ENCODE assay signal across 1 cellular context in genomic region chr11:71268706-71269321, GRCh38.
TF ChIP-seq lines count a peak whose summit lies in the region.

No MANE protein-coding gene starts in this region.

TF ChIP-seq in HepG2, 621 proteins besides CTCF, POLR2A, EP300 and RAD21 (continued from another document and continues in another):
- no peak for TF ChIP-seq BRF2 (CRISPR knock-in tag; IDR thresholded peaks at IDR 0.05)
- peak; percentile 58; the same call in 1 of the 2 replicates for TF ChIP-seq ZNF292 (CRISPR knock-in tag; IDR thresholded peaks at IDR 0.05; ENCODE audit: borderline replicate concordance, low read depth)
- TF ChIP-seq, protein P1, sequence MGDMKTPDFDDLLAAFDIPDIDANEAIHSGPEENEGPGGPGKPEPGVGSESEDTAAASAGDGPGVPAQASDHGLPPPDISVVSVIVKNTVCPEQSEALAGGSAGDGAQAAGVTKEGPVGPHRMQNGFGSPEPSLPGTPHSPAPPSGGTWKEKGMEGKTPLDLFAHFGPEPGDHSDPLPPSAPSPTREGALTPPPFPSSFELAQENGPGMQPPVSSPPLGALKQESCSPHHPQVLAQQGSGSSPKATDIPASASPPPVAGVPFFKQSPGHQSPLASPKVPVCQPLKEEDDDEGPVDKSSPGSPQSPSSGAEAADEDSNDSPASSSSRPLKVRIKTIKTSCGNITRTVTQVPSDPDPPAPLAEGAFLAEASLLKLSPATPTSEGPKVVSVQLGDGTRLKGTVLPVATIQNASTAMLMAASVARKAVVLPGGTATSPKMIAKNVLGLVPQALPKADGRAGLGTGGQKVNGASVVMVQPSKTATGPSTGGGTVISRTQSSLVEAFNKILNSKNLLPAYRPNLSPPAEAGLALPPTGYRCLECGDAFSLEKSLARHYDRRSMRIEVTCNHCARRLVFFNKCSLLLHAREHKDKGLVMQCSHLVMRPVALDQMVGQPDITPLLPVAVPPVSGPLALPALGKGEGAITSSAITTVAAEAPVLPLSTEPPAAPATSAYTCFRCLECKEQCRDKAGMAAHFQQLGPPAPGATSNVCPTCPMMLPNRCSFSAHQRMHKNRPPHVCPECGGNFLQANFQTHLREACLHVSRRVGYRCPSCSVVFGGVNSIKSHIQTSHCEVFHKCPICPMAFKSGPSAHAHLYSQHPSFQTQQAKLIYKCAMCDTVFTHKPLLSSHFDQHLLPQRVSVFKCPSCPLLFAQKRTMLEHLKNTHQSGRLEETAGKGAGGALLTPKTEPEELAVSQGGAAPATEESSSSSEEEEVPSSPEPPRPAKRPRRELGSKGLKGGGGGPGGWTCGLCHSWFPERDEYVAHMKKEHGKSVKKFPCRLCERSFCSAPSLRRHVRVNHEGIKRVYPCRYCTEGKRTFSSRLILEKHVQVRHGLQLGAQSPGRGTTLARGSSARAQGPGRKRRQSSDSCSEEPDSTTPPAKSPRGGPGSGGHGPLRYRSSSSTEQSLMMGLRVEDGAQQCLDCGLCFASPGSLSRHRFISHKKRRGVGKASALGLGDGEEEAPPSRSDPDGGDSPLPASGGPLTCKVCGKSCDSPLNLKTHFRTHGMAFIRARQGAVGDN (CRISPR knock-in tag; IDR thresholded peaks at IDR 0.05) = peak; percentile 86
- no peak for TF ChIP-seq NR2C2 (CRISPR knock-in tag; IDR thresholded peaks at IDR 0.05; ENCODE audit: borderline replicate concordance)
- no peak for TF ChIP-seq KLF16 (CRISPR knock-in tag; IDR thresholded peaks at IDR 0.05)
- TF ChIP-seq TRIM24 (CRISPR knock-in tag; IDR thresholded peaks at IDR 0.05) = no peak
- TF ChIP-seq TOE1 (CRISPR knock-in tag; IDR thresholded peaks at IDR 0.05) = no peak
- TF ChIP-seq TARDBP (CRISPR knock-in tag; IDR thresholded peaks at IDR 0.05) = no peak
- no peak for TF ChIP-seq ZNF446 (CRISPR knock-in tag; IDR thresholded peaks at IDR 0.05)
- TF ChIP-seq ZNF616 (CRISPR knock-in tag; IDR thresholded peaks at IDR 0.05; ENCODE audit: low read depth) = peak; percentile 84; the same call in 1 of the 2 replicates
- no peak for TF ChIP-seq DR1 (CRISPR knock-in tag; IDR thresholded peaks at IDR 0.05)
- no peak for TF ChIP-seq ZNF598 (CRISPR knock-in tag; IDR thresholded peaks at IDR 0.05; ENCODE audit: borderline replicate concordance)
- peak; percentile 61; the same call in 1 of the 2 replicates for TF ChIP-seq ESRRA (CRISPR knock-in tag; IDR thresholded peaks at IDR 0.05; ENCODE audit: low read depth)
- TF ChIP-seq, protein P2, sequence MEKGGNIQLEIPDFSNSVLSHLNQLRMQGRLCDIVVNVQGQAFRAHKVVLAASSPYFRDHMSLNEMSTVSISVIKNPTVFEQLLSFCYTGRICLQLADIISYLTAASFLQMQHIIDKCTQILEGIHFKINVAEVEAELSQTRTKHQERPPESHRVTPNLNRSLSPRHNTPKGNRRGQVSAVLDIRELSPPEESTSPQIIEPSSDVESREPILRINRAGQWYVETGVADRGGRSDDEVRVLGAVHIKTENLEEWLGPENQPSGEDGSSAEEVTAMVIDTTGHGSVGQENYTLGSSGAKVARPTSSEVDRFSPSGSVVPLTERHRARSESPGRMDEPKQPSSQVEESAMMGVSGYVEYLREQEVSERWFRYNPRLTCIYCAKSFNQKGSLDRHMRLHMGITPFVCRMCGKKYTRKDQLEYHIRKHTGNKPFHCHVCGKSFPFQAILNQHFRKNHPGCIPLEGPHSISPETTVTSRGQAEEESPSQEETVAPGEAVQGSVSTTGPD (CRISPR knock-in tag; IDR thresholded peaks at IDR 0.05) = no peak
- TF ChIP-seq ZNF34 (CRISPR knock-in tag; IDR thresholded peaks at IDR 0.05; ENCODE audit: borderline replicate concordance) = no peak
- TF ChIP-seq ZNF501 (CRISPR knock-in tag; IDR thresholded peaks at IDR 0.05) = no peak
- no peak for TF ChIP-seq CAMTA2 (CRISPR knock-in tag; IDR thresholded peaks at IDR 0.05; ENCODE audit: borderline replicate concordance)
- no peak for TF ChIP-seq CHD4 (IDR thresholded peaks at IDR 0.05; ENCODE audit: borderline replicate concordance, low read length)
- peak; percentile 45; the same call in 1 of the 2 replicates for TF ChIP-seq HMG20B (CRISPR knock-in tag; conservative IDR thresholded peaks at IDR 0.05)
- no peak for TF ChIP-seq PRDM4 (CRISPR knock-in tag; IDR thresholded peaks at IDR 0.05; ENCODE audit: borderline replicate concordance)
- no peak; the same call in 1 of the 2 replicates for TF ChIP-seq GABPB1 (CRISPR knock-in tag; IDR thresholded peaks at IDR 0.05)
- no peak for TF ChIP-seq SNRNP70 (IDR thresholded peaks at IDR 0.05; ENCODE audit: low read depth, low read length)
- TF ChIP-seq, protein P3, sequence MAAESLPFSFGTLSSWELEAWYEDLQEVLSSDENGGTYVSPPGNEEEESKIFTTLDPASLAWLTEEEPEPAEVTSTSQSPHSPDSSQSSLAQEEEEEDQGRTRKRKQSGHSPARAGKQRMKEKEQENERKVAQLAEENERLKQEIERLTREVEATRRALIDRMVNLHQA (CRISPR knock-in tag; IDR thresholded peaks at IDR 0.05) = no peak
- TF ChIP-seq HMGXB3 (CRISPR knock-in tag; IDR thresholded peaks at IDR 0.05; ENCODE audit: borderline replicate concordance) = peak; percentile 82; the same call in 1 of the 2 replicates
- TF ChIP-seq, protein P4, sequence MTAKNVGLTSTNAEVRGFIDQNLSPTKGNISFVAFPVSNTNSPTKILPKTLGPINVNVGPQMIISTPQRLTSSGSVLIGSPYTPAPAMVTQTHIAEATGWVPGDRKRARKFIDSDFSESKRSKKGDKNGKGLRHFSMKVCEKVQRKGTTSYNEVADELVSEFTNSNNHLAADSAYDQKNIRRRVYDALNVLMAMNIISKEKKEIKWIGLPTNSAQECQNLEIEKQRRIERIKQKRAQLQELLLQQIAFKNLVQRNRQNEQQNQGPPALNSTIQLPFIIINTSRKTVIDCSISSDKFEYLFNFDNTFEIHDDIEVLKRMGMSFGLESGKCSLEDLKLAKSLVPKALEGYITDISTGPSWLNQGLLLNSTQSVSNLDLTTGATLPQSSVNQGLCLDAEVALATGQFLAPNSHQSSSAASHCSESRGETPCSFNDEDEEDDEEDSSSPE (CRISPR knock-in tag; IDR thresholded peaks at IDR 0.05) = peak; percentile 83
- TF ChIP-seq XRCC5 (optimal IDR thresholded peaks at IDR 0.05; ENCODE audit: low read length) = no peak
- no peak for TF ChIP-seq SIX4 (CRISPR knock-in tag; IDR thresholded peaks at IDR 0.05)
- TF ChIP-seq HDAC2 (CRISPR knock-in tag; IDR thresholded peaks at IDR 0.05) = peak; percentile 84; the same call in 1 of the 2 replicates
- TF ChIP-seq ZNF775 (CRISPR knock-in tag; IDR thresholded peaks at IDR 0.05; ENCODE audit: borderline replicate concordance) = no peak
- TF ChIP-seq ZNF746 (CRISPR knock-in tag; IDR thresholded peaks at IDR 0.05) = no peak
- 0 out of 2 replicates have a peak, but pooled peaks have one; percentile 78 for TF ChIP-seq ZNF430 (CRISPR knock-in tag; IDR thresholded peaks at IDR 0.05)
- TF ChIP-seq EEA1 (CRISPR knock-in tag; IDR thresholded peaks at IDR 0.05; ENCODE audit: borderline replicate concordance) = no peak
- TF ChIP-seq GATA4 (IDR thresholded peaks at IDR 0.05; ENCODE audit: borderline replicate concordance, low read depth) = no peak
- no peak for TF ChIP-seq ZNF136 (CRISPR knock-in tag; IDR thresholded peaks at IDR 0.05; ENCODE audit: low read depth)
- TF ChIP-seq SRF (IDR thresholded peaks at IDR 0.05; ENCODE audit: low read depth, low read length) = no peak
- no peak for TF ChIP-seq GATAD1 (CRISPR knock-in tag; IDR thresholded peaks at IDR 0.05)
- TF ChIP-seq, protein P5, sequence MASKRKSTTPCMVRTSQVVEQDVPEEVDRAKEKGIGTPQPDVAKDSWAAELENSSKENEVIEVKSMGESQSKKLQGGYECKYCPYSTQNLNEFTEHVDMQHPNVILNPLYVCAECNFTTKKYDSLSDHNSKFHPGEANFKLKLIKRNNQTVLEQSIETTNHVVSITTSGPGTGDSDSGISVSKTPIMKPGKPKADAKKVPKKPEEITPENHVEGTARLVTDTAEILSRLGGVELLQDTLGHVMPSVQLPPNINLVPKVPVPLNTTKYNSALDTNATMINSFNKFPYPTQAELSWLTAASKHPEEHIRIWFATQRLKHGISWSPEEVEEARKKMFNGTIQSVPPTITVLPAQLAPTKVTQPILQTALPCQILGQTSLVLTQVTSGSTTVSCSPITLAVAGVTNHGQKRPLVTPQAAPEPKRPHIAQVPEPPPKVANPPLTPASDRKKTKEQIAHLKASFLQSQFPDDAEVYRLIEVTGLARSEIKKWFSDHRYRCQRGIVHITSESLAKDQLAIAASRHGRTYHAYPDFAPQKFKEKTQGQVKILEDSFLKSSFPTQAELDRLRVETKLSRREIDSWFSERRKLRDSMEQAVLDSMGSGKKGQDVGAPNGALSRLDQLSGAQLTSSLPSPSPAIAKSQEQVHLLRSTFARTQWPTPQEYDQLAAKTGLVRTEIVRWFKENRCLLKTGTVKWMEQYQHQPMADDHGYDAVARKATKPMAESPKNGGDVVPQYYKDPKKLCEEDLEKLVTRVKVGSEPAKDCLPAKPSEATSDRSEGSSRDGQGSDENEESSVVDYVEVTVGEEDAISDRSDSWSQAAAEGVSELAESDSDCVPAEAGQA (IDR thresholded peaks at IDR 0.05; ENCODE audit: low read depth) = no peak
- TF ChIP-seq, protein P5 (CRISPR knock-in tag; IDR thresholded peaks at IDR 0.05; ENCODE audit: borderline replicate concordance) = no peak
- TF ChIP-seq ZNF274 (CRISPR knock-in tag; IDR thresholded peaks at IDR 0.05) = no peak
- peak; percentile 56; the same call in 1 of the 2 replicates for TF ChIP-seq ZNF605 (CRISPR knock-in tag; IDR thresholded peaks at IDR 0.05)
- TF ChIP-seq RAD51 (IDR thresholded peaks at IDR 0.05; ENCODE audit: borderline replicate concordance) = no peak
- TF ChIP-seq NR1H2 (CRISPR knock-in tag; IDR thresholded peaks at IDR 0.05; ENCODE audit: borderline replicate concordance, low read depth) = no peak
- peak; percentile 64 for TF ChIP-seq SP5 (CRISPR knock-in tag; IDR thresholded peaks at IDR 0.05; ENCODE audit: borderline replicate concordance, low read depth)
- TF ChIP-seq SMAD3 (CRISPR knock-in tag; IDR thresholded peaks at IDR 0.05) = no peak
- no peak for TF ChIP-seq PHF5A (CRISPR knock-in tag; IDR thresholded peaks at IDR 0.05; ENCODE audit: low read depth, unreplicated experiment)
